16 cellular contexts compared by ENCODE assay signal in genomic region chr10:87886635-87887034, GRCh38. TPM values are rescaled to one million over a fixed set of nuclear protein-coding genes. Genes with fewer than 3 reads are reported as not detected.
DNase-seq lines count a peak whose midpoint lies in the region; ATAC-seq, FAIRE-seq and TF ChIP-seq lines count a peak whose summit lies in the region.
"Had no signal": no experiment of that assay in that cellular context is flagged by ENCODE, and none has a peak within 500 bp of the region (broad histone marks: within the 10 kb centered on the region; RNA-seq: fewer than 3 reads in every experiment).

No MANE protein-coding gene starts in this region.

- POLR2A ChIA-PET in HepG2 (lab: Yijun Ruan, JAX): no interaction called here

- H3K27me3 Mint-ChIP-seq in endothelial cell (ENCODE audit: unreplicated experiment) (no peaks in the 10 kb centered on the region), osteocyte (ENCODE audit: unreplicated experiment) (no peaks in the 10 kb centered on the region)
- H3K27me3 Mint-ChIP-seq: CD4-positive, CD25-positive, alpha-beta regulatory T cell; IgD-negative memory B cell had no signal

- no peaks in the 10 kb centered on the region for H3K27me3 ChIP-seq in HepG2 (ENCODE audit: control insufficient read depth in 1 of 2, insufficient read depth in 2 of 2, low read length in 2 of 2)
- H3K27me3 ChIP-seq in right lobe of liver: no peaks in the 10 kb centered on the region
- no peaks in the 10 kb centered on the region for H3K27me3 ChIP-seq in Loucy (ENCODE audit: insufficient read depth, low read length, poor library complexity, severe bottlenecking)
- no peaks in the 10 kb centered on the region for H3K27me3 ChIP-seq in uterus
- H3K27me3 ChIP-seq in suprapubic skin: no peaks in the 10 kb centered on the region
- H3K27me3 ChIP-seq: BLaER1 treated with 17β-estradiol and CSF1 and Interleukin-3, amounts not matched to agents 10 nM and 100 nM had no signal

- H3K4me3 ChIP-seq in HepG2 (replicated peaks in 1 of 3; ENCODE audit: insufficient read depth in 1 of 3, low read depth in 2 of 3, low read length in 3 of 3) (no peak overlapping the region), right lobe of liver (no peak overlapping the region), Loucy (ENCODE audit: low read length, poor library complexity, severe bottlenecking) (peak overlapping the region; percentile 68), uterus (no peak overlapping the region), suprapubic skin (no peak overlapping the region)
- H3K4me3 ChIP-seq: BLaER1 treated with 17β-estradiol and CSF1 and Interleukin-3, amounts not matched to agents 10 nM and 100 nM had no signal

- H3K9ac ChIP-seq in HepG2 (ENCODE audit: insufficient read depth, low read depth, low read length): no peak overlapping the region
- no peak overlapping the region for H3K9ac ChIP-seq in Loucy (ENCODE audit: low read depth, low read length, poor library complexity, severe bottlenecking)
- H3K9ac ChIP-seq: BLaER1 treated with 17β-estradiol and CSF1 and Interleukin-3, amounts not matched to agents 10 nM and 100 nM had no signal

- peaks cover 0 to 3% of the 10 kb centered on the region in 2 experiments; a peak in 1 of 5 replicates for H3K36me3 ChIP-seq in HepG2 (replicated peaks in 1 of 2; ENCODE audit: control insufficient read depth in 1 of 2, insufficient read depth in 2 of 2, low read length in 2 of 2)
- H3K36me3 ChIP-seq in right lobe of liver: peaks cover 0 to 8% (median 0%) of the 10 kb centered on the region in 4 donors
- H3K36me3 ChIP-seq in Loucy (ENCODE audit: insufficient read depth, low read length): peaks cover 62% of the 10 kb centered on the region
- no peaks in the 10 kb centered on the region for H3K36me3 ChIP-seq in uterus
- H3K36me3 ChIP-seq in suprapubic skin: peaks cover 17% of the 10 kb centered on the region

- intact Hi-C loops in HepG2 (cut with micrococcal nuclease; ENCODE audit: unreplicated experiment): no loop called here
- intact Hi-C loops in right lobe of liver (cut with DNase I): no loop called here
- intact Hi-C loops in uterus (cut with DNase I; ENCODE audit: low total_unique reads): no loop called here

- H3K27ac ChIP-seq in HepG2 (ENCODE audit: extremely low read length, insufficient read depth, low read length) (no peak overlapping the region), right lobe of liver (no peak overlapping the region), uterus (no peak overlapping the region), suprapubic skin (no peak overlapping the region)
- H3K27ac ChIP-seq: BLaER1 treated with 17β-estradiol and CSF1 and Interleukin-3, amounts not matched to agents 10 nM and 100 nM had no signal

- no peak overlapping the region for H3K4me2 ChIP-seq in HepG2 (ENCODE audit: low read depth, low read length)
- peak overlapping the region; percentile 71 for H3K4me2 ChIP-seq in Loucy (ENCODE audit: low read depth, low read length, poor library complexity, severe bottlenecking)
- H3K4me2 ChIP-seq: BLaER1 treated with 17β-estradiol and CSF1 and Interleukin-3, amounts not matched to agents 10 nM and 100 nM had no signal

- BruUV-seq in HepG2 (replicated peaks; lab: Mats Ljungman, UMichigan): no TSS peak

- in situ Hi-C loops in HepG2 (cut with HindIII; ENCODE audit: extremely low pct_ligation_motif_present, low pct_unique_long_range_greater_than_20kb): no loop called here

- TF ChIP-seq POLR2A in HepG2 (IDR thresholded peaks at IDR 0.05; ENCODE audit: insufficient read depth in 1 of 2, low read depth in 2 of 2, low read length in 2 of 2) (no peak), right lobe of liver (IDR thresholded peaks at IDR 0.05) (no peak), uterus (IDR thresholded peaks at IDR 0.05) (no peak), suprapubic skin (IDR thresholded peaks at IDR 0.05) (no peak)

- peak overlapping the region; percentile 72 for H3K4me3 Mint-ChIP-seq in endothelial cell (ENCODE audit: unreplicated experiment)
- no peak overlapping the region for H3K4me3 Mint-ChIP-seq in osteocyte (ENCODE audit: unreplicated experiment)

- H3K9me3 ChIP-seq in HepG2 (ENCODE audit: low read length) (peaks cover 12% of the 10 kb centered on the region; the same call in 1 of the 2 replicates), right lobe of liver (no peaks in the 10 kb centered on the region), Loucy (ENCODE audit: insufficient read depth, low read depth, low read length) (peaks cover 25% of the 10 kb centered on the region), uterus (no peaks in the 10 kb centered on the region), suprapubic skin (no peaks in the 10 kb centered on the region)

- 100% methylated on average over 2 of the region's 2 CpGs for WGBS in HepG2 (ENCODE audit: low lambda C conversion rate)
- 96% methylated on average over 2 of the region's 2 CpGs for WGBS in right lobe of liver (ENCODE audit: insufficient coverage, low coverage, low lambda C conversion rate, missing lambda C conversion rate)
- WGBS in suprapubic skin: 95% methylated on average over 2 of the region's 2 CpGs

- H2AFZ ChIP-seq in HepG2 (ENCODE audit: low read length) (no peak overlapping the region), Loucy (ENCODE audit: low read length) (no peak overlapping the region)

- no peak for ATAC-seq in HepG2
- ATAC-seq in right lobe of liver: no peak

- H3K9me2 ChIP-seq in Loucy (replicated peaks; ENCODE audit: low read depth, low read length): no peaks in the 10 kb centered on the region

- H4K20me1 ChIP-seq in HepG2 (ENCODE audit: insufficient read depth, low read length): no peaks in the 10 kb centered on the region; the same call in 1 of the 2 replicates
- peaks cover 68% of the 10 kb centered on the region for H4K20me1 ChIP-seq in Loucy (ENCODE audit: insufficient read depth, low read length, poor library complexity, severe bottlenecking)

- FAIRE-seq in HepG2 (lab: Jason Lieb, UNC): no peak
- FAIRE-seq in GM19239 (lab: Jason Lieb, UNC): no peak

- H3K4me1 Mint-ChIP-seq in endothelial cell (ENCODE audit: unreplicated experiment) (no peaks in the 10 kb centered on the region), osteocyte (ENCODE audit: unreplicated experiment) (peaks cover 11% of the 10 kb centered on the region)

- CTCF ChIA-PET in HepG2 (lab: Yijun Ruan, JAX; ENCODE audit: low intra/inter-chr PET ratio, low total read pairs): no interaction called here

- peaks cover 25% of the 10 kb centered on the region for H3K36me3 Mint-ChIP-seq in endothelial cell (ENCODE audit: low read depth, unreplicated experiment)
- peaks cover 36% of the 10 kb centered on the region for H3K36me3 Mint-ChIP-seq in osteocyte (ENCODE audit: unreplicated experiment)

- H3K27ac Mint-ChIP-seq in endothelial cell (ENCODE audit: unreplicated experiment): no peak overlapping the region
- no peak overlapping the region for H3K27ac Mint-ChIP-seq in osteocyte (ENCODE audit: unreplicated experiment)

- TF ChIP-seq CTCF in HepG2 (CRISPR knock-in tag; IDR thresholded peaks at IDR 0.05) (no peak), right lobe of liver (IDR thresholded peaks at IDR 0.05) (no peak), Loucy (conservative IDR thresholded peaks at IDR 0.05; ENCODE audit: low read length) (no peak), endothelial cell (IDR thresholded peaks at IDR 0.05; ENCODE audit: unreplicated experiment) (no peak), osteocyte (IDR thresholded peaks at IDR 0.05) (no peak), uterus (IDR thresholded peaks at IDR 0.05) (no peak), suprapubic skin (IDR thresholded peaks at IDR 0.05) (no peak)

- no peak for TF ChIP-seq EP300 in HepG2 (IDR thresholded peaks at IDR 0.05; ENCODE audit: low read depth in 2 of 2, low read length in 2 of 2)
- no peak for TF ChIP-seq EP300 in HepG2 (CRISPR knock-in tag; IDR thresholded peaks at IDR 0.05; ENCODE audit: borderline replicate concordance)
- TF ChIP-seq EP300 in suprapubic skin (IDR thresholded peaks at IDR 0.05): no peak

- H3K79me2 ChIP-seq in HepG2 (ENCODE audit: insufficient read depth, low read length): peaks cover 17% of the 10 kb centered on the region
- peaks cover 100% of the 10 kb centered on the region for H3K79me2 ChIP-seq in Loucy (ENCODE audit: insufficient read depth, low read length)

- DNase-seq in HepG2 (ENCODE audit: low spot score) (no peak), right lobe of liver (no peak), endothelial cell (ENCODE audit: low spot score) (no peak), osteocyte (ENCODE audit: extremely low spot score, unreplicated experiment) (no peak), GM19239 (ENCODE audit: insufficient read length, low spot score) (no peak), uterus (no peak), suprapubic skin (ENCODE audit: low spot score in 2 of 2) (no peak)
- DNase-seq: ACHN; Calu3; CD4-positive, CD25-positive, alpha-beta regulatory T cell; DMS 273 treated with DMSO at 0.1 percent for 48 hours; H7 had no signal

- H3K4me1 ChIP-seq in HepG2 (ENCODE audit: insufficient read depth, low read length) (no peaks in the 10 kb centered on the region), right lobe of liver (no peaks in the 10 kb centered on the region), Loucy (ENCODE audit: insufficient read depth, low read length, poor library complexity, severe bottlenecking) (peaks cover 37% of the 10 kb centered on the region), uterus (peaks cover 0 to 9% of the 10 kb centered on the region in 2 donors), suprapubic skin (peaks cover 15% of the 10 kb centered on the region)
- H3K4me1 ChIP-seq: BLaER1 treated with 17β-estradiol and CSF1 and Interleukin-3, amounts not matched to agents 10 nM and 100 nM had no signal

- no peaks in the 10 kb centered on the region for H3F3A ChIP-seq in Loucy (ENCODE audit: low read depth)

- TF ChIP-seq RAD21 in HepG2 (CRISPR knock-in tag; IDR thresholded peaks at IDR 0.05): no peak

- H3K9me3 Mint-ChIP-seq in endothelial cell (ENCODE audit: unreplicated experiment) (no peaks in the 10 kb centered on the region), osteocyte (ENCODE audit: unreplicated experiment) (peaks cover 12% of the 10 kb centered on the region)

RNA-seq across cellular contexts. Expression of gene PTEN, which starts 23.2 kb away (rescaled TPM):
- 53.4 and 61.3 TPM in 2 replicates for total RNA-seq in HepG2 (2016; rRNA removed; fragmentation: Illumina TruSeq; extraction: Trizol)
- 82.4 and 88.0 TPM in 2 replicates for total RNA-seq in HepG2 (2016; cell fraction: cytosol; rRNA removed; fragmentation: Illumina TruSeq; extraction: Trizol; ENCODE audit: low read depth)
- 47.2 and 66.2 TPM in 2 replicates for total RNA-seq in HepG2 (2016; cell fraction: insoluble cytoplasmic fraction; rRNA removed; fragmentation: Illumina TruSeq; extraction: Trizol)
- 81.1 and 107 TPM in 2 replicates for total RNA-seq in HepG2 (2016; cell fraction: membrane; rRNA removed; fragmentation: Illumina TruSeq; extraction: Trizol)
- 127 and 136 TPM in 2 replicates for total RNA-seq in HepG2 (2016; cell fraction: nucleus; rRNA removed; fragmentation: Illumina TruSeq; extraction: Trizol)
- polyA plus RNA-seq in HepG2 (2011; rRNA removed): 21.4 and 30.3 TPM in 2 replicates
- 7.0 and 9.2 TPM in 2 replicates for polyA plus RNA-seq in HepG2 (2011; cell fraction: cytosol; rRNA removed)
- polyA plus RNA-seq in HepG2 (2011; cell fraction: nucleus; rRNA removed): 16.9 and 17.8 TPM in 2 replicates
- 34.8 and 38.6 TPM in 2 replicates for polyA plus RNA-seq in HepG2 (2012)
- polyA plus RNA-seq in HepG2 (2016; cell fraction: cytosol; fragmentation: Illumina TruSeq; extraction: Trizol; ENCODE audit: low read depth): 34.1 and 35.2 TPM in 2 replicates
- polyA plus RNA-seq in HepG2 (2016; cell fraction: insoluble cytoplasmic fraction; fragmentation: Illumina TruSeq; extraction: Trizol; ENCODE audit: low read depth): 41.9 and 43.9 TPM in 2 replicates
- polyA plus RNA-seq in HepG2 (2016; cell fraction: membrane; fragmentation: Illumina TruSeq; extraction: Trizol; ENCODE audit: low read depth): 60.0 and 64.3 TPM in 2 replicates
- polyA plus RNA-seq in HepG2 (2016; cell fraction: nucleus; fragmentation: Illumina TruSeq; extraction: Trizol; ENCODE audit: insufficient read depth, low read depth): 62.6 and 63.9 TPM in 2 replicates
- polyA minus RNA-seq in HepG2 (2011; rRNA and poly(A)+ RNA removed; ENCODE audit: low replicate concordance): 18.6 and 85.7 TPM in 2 replicates
- 43.6 and 59.8 TPM in 2 replicates for polyA minus RNA-seq in HepG2 (2011; cell fraction: cytosol; rRNA and poly(A)+ RNA removed)
- polyA minus RNA-seq in HepG2 (2011; cell fraction: nucleus; rRNA and poly(A)+ RNA removed): 255 and 302 TPM in 2 replicates
- total RNA-seq in right lobe of liver: 10 to 100 TPM; 37.5 to 73.7 (median 50.4) TPM
- total RNA-seq in endothelial cell (ENCODE audit: unreplicated experiment): 71.0 TPM
- 67.6 and 69.3 TPM in 2 replicates for total RNA-seq in osteocyte
- 100 to 1,000 TPM in 3 of 4 donors, 10 to 100 TPM in 1; 40.0 to 317 (median 189) TPM for total RNA-seq in uterus
- total RNA-seq in suprapubic skin: 100 to 1,000 TPM in 2 of 4 donors, 10 to 100 TPM in 2; 69.1 to 141 (median 91.8) TPM

RNA-seq across cellular contexts. Expression of gene KLLN, which starts 23.3 kb away (rescaled TPM):
- total RNA-seq in HepG2 (2016; rRNA removed; fragmentation: Illumina TruSeq; extraction: Trizol) (0.39 and 0.44 TPM in 2 replicates), right lobe of liver (under 1 TPM in 5 of 6 experiments, not detected in 1; 0.24 to 0.53 (median 0.34) TPM), endothelial cell (ENCODE audit: unreplicated experiment) (0.74 TPM), osteocyte (0.39 and 0.46 TPM in 2 replicates), uterus (1 to 10 TPM in 1 of 4 donors, under 1 TPM in 1, not detected in 2; 0.62 to 1.3 TPM), suprapubic skin (under 1 TPM in 3 of 4 donors, not detected in 1; 0.24 to 0.85 (median 0.34) TPM)
- 0.53 and 0.61 TPM in 2 replicates for total RNA-seq in HepG2 (2016; cell fraction: cytosol; rRNA removed; fragmentation: Illumina TruSeq; extraction: Trizol; ENCODE audit: low read depth)
- total RNA-seq in HepG2 (2016; cell fraction: insoluble cytoplasmic fraction; rRNA removed; fragmentation: Illumina TruSeq; extraction: Trizol): 0.45 and 0.46 TPM in 2 replicates
- total RNA-seq in HepG2 (2016; cell fraction: membrane; rRNA removed; fragmentation: Illumina TruSeq; extraction: Trizol): 0.68 and 0.76 TPM in 2 replicates
- 0.56 and 0.63 TPM in 2 replicates for total RNA-seq in HepG2 (2016; cell fraction: nucleus; rRNA removed; fragmentation: Illumina TruSeq; extraction: Trizol)
- polyA plus RNA-seq in HepG2 (2011; rRNA removed): 0.08 and 0.12 TPM in 2 replicates
- 0.12 and 0.14 TPM in 2 replicates for polyA plus RNA-seq in HepG2 (2011; cell fraction: cytosol; rRNA removed)
- polyA plus RNA-seq in HepG2 (2011; cell fraction: nucleus; rRNA removed): 0.19 and 0.23 TPM in 2 replicates
- polyA plus RNA-seq in HepG2 (2012): 0.15 and 0.34 TPM in 2 replicates
- polyA plus RNA-seq in HepG2 (2016; cell fraction: cytosol; fragmentation: Illumina TruSeq; extraction: Trizol; ENCODE audit: low read depth): 0.06 and 0.10 TPM in 2 replicates
- polyA plus RNA-seq in HepG2 (2016; cell fraction: insoluble cytoplasmic fraction; fragmentation: Illumina TruSeq; extraction: Trizol; ENCODE audit: low read depth): 0.38 and 0.51 TPM in 2 replicates
- polyA plus RNA-seq in HepG2 (2016; cell fraction: membrane; fragmentation: Illumina TruSeq; extraction: Trizol; ENCODE audit: low read depth): 0.28 and 0.29 TPM in 2 replicates
- 0.27 TPM in 2 replicates for polyA plus RNA-seq in HepG2 (2016; cell fraction: nucleus; fragmentation: Illumina TruSeq; extraction: Trizol; ENCODE audit: insufficient read depth, low read depth)
- 0.64 and 3.7 TPM in 2 replicates for polyA minus RNA-seq in HepG2 (2011; rRNA and poly(A)+ RNA removed; ENCODE audit: low replicate concordance)
- polyA minus RNA-seq in HepG2 (2011; cell fraction: cytosol; rRNA and poly(A)+ RNA removed): 0.20 and 0.35 TPM in 2 replicates
- polyA minus RNA-seq in HepG2 (2011; cell fraction: nucleus; rRNA and poly(A)+ RNA removed): 0.75 and 1.0 TPM in 2 replicates
- total RNA-seq: Daoy had no signal
